ENCODE assay signal across 8 cellular contexts in genomic region chr7:27168265-27168947, GRCh38. TPM values are rescaled to one million over a fixed set of nuclear protein-coding genes. Genes with fewer than 3 reads are reported as not detected.
DNase-seq lines count a peak whose midpoint lies in the region; ATAC-seq and TF ChIP-seq lines count a peak whose summit lies in the region.

No MANE protein-coding gene starts in this region.

- no peaks in the 10 kb centered on the region for H3K36me3 ChIP-seq in Caco-2 (ENCODE audit: control insufficient read depth, insufficient read depth, low read length)

- H3K4me1 Mint-ChIP-seq in Caco-2 (ENCODE audit: low read depth, unreplicated experiment), result peaks cover 17% of the 10 kb centered on the region
- H3K4me1 Mint-ChIP-seq in activated T-cell treated with anti-CD3 and anti-CD28 coated beads, Interleukin-2, amount 50 U/mL, for 72 hours (ENCODE audit: low read depth), result peaks cover 41% of the 10 kb centered on the region
- H3K4me1 Mint-ChIP-seq in naive thymus-derived CD8-positive, alpha-beta T cell, result peaks cover 24 to 72% (median 51%) of the 10 kb centered on the region in 4 donors

- no peak overlapping the region for H3K4me3 ChIP-seq in Caco-2 (ENCODE audit: low read depth, low read length)

- ATAC-seq in activated T-cell treated with anti-CD3 and anti-CD28 coated beads, Interleukin-2, amount 50 U/mL, for 72 hours (replicated peaks in 1 of 2), result peak in 1 of 2 donors; percentile 47
- ATAC-seq in naive thymus-derived CD8-positive, alpha-beta T cell, result peak in 1 of 2 donors; percentile 23
- ATAC-seq in HG02798 (IDR thresholded peaks at IDR 0.05; ENCODE audit: poor library complexity, unreplicated experiment) (no peak), HG03439 (IDR thresholded peaks at IDR 0.05; ENCODE audit: unreplicated experiment) (no peak), HG02623 (IDR thresholded peaks at IDR 0.05; ENCODE audit: unreplicated experiment) (no peak)

- H3K36me3 Mint-ChIP-seq in Caco-2 (ENCODE audit: insufficient read depth, unreplicated experiment), result peaks cover 21% of the 10 kb centered on the region
- peaks cover 2 to 3% of the 10 kb centered on the region in 2 donors for H3K36me3 Mint-ChIP-seq in activated T-cell treated with anti-CD3 and anti-CD28 coated beads, Interleukin-2, amount 50 U/mL, for 72 hours (ENCODE audit: insufficient read depth in 2 of 2)
- peaks cover 0 to 7% (median 4%) of the 10 kb centered on the region in 3 donors for H3K36me3 Mint-ChIP-seq in naive thymus-derived CD8-positive, alpha-beta T cell

- peaks cover 9% of the 10 kb centered on the region; the same call in 1 of the 2 replicates for H3K4me1 ChIP-seq in Caco-2

- no peaks in the 10 kb centered on the region for H3K9me3 ChIP-seq in Caco-2

- intact Hi-C loops in Caco-2 (cut with micrococcal nuclease; ENCODE audit: unreplicated experiment), result loop anchor here (10.0 kb wide), 1 partner anchor 964 kb away; the partner anchor contains the start of genes CBX3 and HNRNPA2B1

- DNase-seq in Caco-2 (no peak), HS-5 (ENCODE audit: low read depth) (peak; percentile 76), AG08395 (ENCODE audit: low spot score) (no peak)
- peak; percentile 53 to 65 for DNase-seq in activated T-cell treated with anti-CD3 and anti-CD28 coated beads, Interleukin-2, amount 50 U/mL, for 72 hours
- DNase-seq in naive thymus-derived CD8-positive, alpha-beta T cell, result peak in 2 of 10 donors; percentile 52 to 68

- CTCF ChIA-PET in Caco-2 (lab: Charles Lee), result interaction anchor here (2.8 kb wide), 1 partner anchor 11 kb away, joined by 12 read pairs; no protein-coding TSS in a partner anchor

- BruUV-seq in Caco-2 (replicated peaks; lab: Mats Ljungman, UMichigan), result no TSS peak

- POLR2A ChIA-PET in Caco-2 (lab: Charles Lee), result no interaction called here
- POLR2A ChIA-PET in naive thymus-derived CD8-positive, alpha-beta T cell (lab: Charles Lee), result interaction anchor here (0.8 to 1.2 kb wide), 2 partner anchors 16 to 18 kb away, joined by 3 to 4 read pairs; no protein-coding TSS in a partner anchor

- H3K27me3 Mint-ChIP-seq in Caco-2 (ENCODE audit: insufficient read depth, unreplicated experiment), result no peaks in the 10 kb centered on the region
- peaks cover 73% of the 10 kb centered on the region for H3K27me3 Mint-ChIP-seq in activated T-cell treated with anti-CD3 and anti-CD28 coated beads, Interleukin-2, amount 50 U/mL, for 72 hours (ENCODE audit: low read depth)
- peaks cover 41 to 89% (median 64%) of the 10 kb centered on the region in 5 donors for H3K27me3 Mint-ChIP-seq in naive thymus-derived CD8-positive, alpha-beta T cell

- no peaks in the 10 kb centered on the region for H3K9me3 Mint-ChIP-seq in Caco-2 (ENCODE audit: unreplicated experiment)
- H3K9me3 Mint-ChIP-seq in activated T-cell treated with anti-CD3 and anti-CD28 coated beads, Interleukin-2, amount 50 U/mL, for 72 hours, result no peaks in the 10 kb centered on the region
- H3K9me3 Mint-ChIP-seq in naive thymus-derived CD8-positive, alpha-beta T cell, result peaks cover 0 to 8% (median 0%) of the 10 kb centered on the region in 9 donors

- no peak for TF ChIP-seq CTCF in Caco-2 (IDR thresholded peaks at IDR 0.05; ENCODE audit: insufficient read depth in 1 of 2, low read depth in 1 of 2, low read length in 1 of 2, severe bottlenecking in 1 of 2, unreplicated experiment in 1 of 2)

- no peak overlapping the region for H3K27ac Mint-ChIP-seq in Caco-2 (ENCODE audit: unreplicated experiment)
- H3K27ac Mint-ChIP-seq in activated T-cell treated with anti-CD3 and anti-CD28 coated beads, Interleukin-2, amount 50 U/mL, for 72 hours, result peak overlapping the region; percentile 44
- H3K27ac Mint-ChIP-seq in naive thymus-derived CD8-positive, alpha-beta T cell, result peak overlapping the region in 6 of 10 donors; percentile 5 to 96 (median 52)

- H3K27me3 ChIP-seq in Caco-2 (replicated peaks; ENCODE audit: control insufficient read depth, insufficient read depth, low read length), result no peaks in the 10 kb centered on the region

- peak overlapping the region; percentile 90 for H3K4me3 Mint-ChIP-seq in Caco-2 (ENCODE audit: unreplicated experiment)
- H3K4me3 Mint-ChIP-seq in activated T-cell treated with anti-CD3 and anti-CD28 coated beads, Interleukin-2, amount 50 U/mL, for 72 hours, result peak overlapping the region; percentile 31 to 66
- H3K4me3 Mint-ChIP-seq in naive thymus-derived CD8-positive, alpha-beta T cell, result peak overlapping the region; percentile 22 to 80 (median 56)

RNA-seq across cellular contexts. Expression of gene HOXA9, which starts 3.1 kb away (rescaled TPM):
- total RNA-seq in Caco-2 (2022), result 14.4 and 16.7 TPM in 2 replicates
- total RNA-seq in activated T-cell treated with anti-CD3 and anti-CD28 coated beads, Interleukin-2, amount 50 U/mL, for 72 hours, result not detected
- total RNA-seq in naive thymus-derived CD8-positive, alpha-beta T cell, result not detected
- under 1 TPM in 1 of 3 donors, not detected in 2; 0.16 TPM for polyA plus RNA-seq in naive thymus-derived CD8-positive, alpha-beta T cell

RNA-seq across cellular contexts. Expression of gene HOXA10, which starts 5.7 kb away (rescaled TPM):
- total RNA-seq in Caco-2 (2022), result 7.8 and 9.5 TPM in 2 replicates
- total RNA-seq in activated T-cell treated with anti-CD3 and anti-CD28 coated beads, Interleukin-2, amount 50 U/mL, for 72 hours, result under 1 TPM; 0.19 to 0.26 TPM
- total RNA-seq in naive thymus-derived CD8-positive, alpha-beta T cell, result not detected
- polyA plus RNA-seq in naive thymus-derived CD8-positive, alpha-beta T cell, result under 1 TPM in 1 of 3 donors, not detected in 2; 0.19 TPM

RNA-seq across cellular contexts. Expression of gene HOXA7, which starts 11.9 kb away (rescaled TPM):
- 19.7 and 19.9 TPM in 2 replicates for total RNA-seq in Caco-2 (2022)
- total RNA-seq in activated T-cell treated with anti-CD3 and anti-CD28 coated beads, Interleukin-2, amount 50 U/mL, for 72 hours, result not detected
- not detected for total RNA-seq in naive thymus-derived CD8-positive, alpha-beta T cell
- polyA plus RNA-seq in naive thymus-derived CD8-positive, alpha-beta T cell, result not detected

RNA-seq across cellular contexts. Expression of gene HOXA3, which starts 16.0 kb away (rescaled TPM):
- 19.9 and 22.6 TPM in 2 replicates for total RNA-seq in Caco-2 (2022)
- not detected for total RNA-seq in activated T-cell treated with anti-CD3 and anti-CD28 coated beads, Interleukin-2, amount 50 U/mL, for 72 hours
- total RNA-seq in naive thymus-derived CD8-positive, alpha-beta T cell, result not detected
- polyA plus RNA-seq in naive thymus-derived CD8-positive, alpha-beta T cell, result not detected

RNA-seq across cellular contexts. Expression of gene HOXA11, which starts 16.6 kb away (rescaled TPM):
- total RNA-seq in Caco-2 (2022), result 0.53 and 0.73 TPM in 2 replicates
- total RNA-seq in activated T-cell treated with anti-CD3 and anti-CD28 coated beads, Interleukin-2, amount 50 U/mL, for 72 hours, result under 1 TPM; 0.09 to 0.14 TPM
- total RNA-seq in naive thymus-derived CD8-positive, alpha-beta T cell, result not detected
- not detected for polyA plus RNA-seq in naive thymus-derived CD8-positive, alpha-beta T cell

Comparison
In these comparisons a context has a peak if more than half of its experiments do, and no peak if none do; other contexts are left out.
1. DNase-seq: peak in HS-5 (single experiment) and activated T-cell treated with anti-CD3 and anti-CD28 coated beads, Interleukin-2, amount 50 U/mL, for 72 hours (2 of 2); none in Caco-2 (0 of 2) and AG08395 (single experiment).
2. RNA of gene HOXA9, which starts 3.1 kb away (total RNA-seq): 14.4 to 16.7 TPM in Caco-2; not detected in activated T-cell treated with anti-CD3 and anti-CD28 coated beads, Interleukin-2, amount 50 U/mL, for 72 hours and not detected in naive thymus-derived CD8-positive, alpha-beta T cell; every median in the first group is over 10 times any median in the second.
3. RNA of gene HOXA7, which starts 11.9 kb away (total RNA-seq): 19.7 to 19.9 TPM in Caco-2; not detected in activated T-cell treated with anti-CD3 and anti-CD28 coated beads, Interleukin-2, amount 50 U/mL, for 72 hours and not detected in naive thymus-derived CD8-positive, alpha-beta T cell; every median in the first group is over 10 times any median in the second.
4. Peak in every context shown above with its lines, with median percentiles within 50 percentile points of each other: H3K4me3 Mint-ChIP-seq.